ENCODE assay signal across 17 cellular contexts in genomic region chr4:6854098-6854744, GRCh38. TPM values are rescaled to one million over a fixed set of nuclear protein-coding genes. Genes with fewer than 3 reads are reported as not detected.
DNase-seq lines count a peak whose midpoint lies in the region; ATAC-seq, FAIRE-seq and TF ChIP-seq lines count a peak whose summit lies in the region.
"Had no signal": no experiment of that assay in that cellular context is flagged by ENCODE, and none has a peak within 500 bp of the region (broad histone marks: within the 10 kb centered on the region; RNA-seq: fewer than 3 reads in every experiment).

No MANE protein-coding gene starts in this region.

- no peak overlapping the region for H3K4me3 Mint-ChIP-seq in activated naive CD8-positive, alpha-beta T cell treated with anti-CD3 and anti-CD28 coated beads for 36 hours
- no peak overlapping the region for H3K4me3 Mint-ChIP-seq in activated naive CD8-positive, alpha-beta T cell treated with anti-CD3 and anti-CD28 coated beads, Interleukin-2, amount 50 U/mL, for 24 hours
- H3K4me3 Mint-ChIP-seq in astrocyte (ENCODE audit: unreplicated experiment), result no peak overlapping the region
- H3K4me3 Mint-ChIP-seq in stimulated activated memory B cell treated with anti-CD40 and anti-IgM and Interleukin-4, amounts not matched to agents 10 μg/mL and 1 μg/mL and 100 μg/mL, for 72 hours, result no peak overlapping the region

- DNase-seq in activated naive CD8-positive, alpha-beta T cell treated with anti-CD3 and anti-CD28 coated beads for 36 hours, result no peak
- no peak for DNase-seq in activated naive CD8-positive, alpha-beta T cell treated with anti-CD3 and anti-CD28 coated beads, Interleukin-2, amount 50 U/mL, for 24 hours
- peak; percentile 9 for DNase-seq in NCI-H1092 (lab: John Stamatoyannopoulos, UW)
- no peak for DNase-seq in astrocyte (ENCODE audit: low read depth)
- DNase-seq in NCI-H2171 treated with DMSO at 0.1 percent for 48 hours (lab: John Stamatoyannopoulos, UW), result no peak
- no peak for DNase-seq in NCI-H774 (lab: John Stamatoyannopoulos, UW)
- DNase-seq in mucosa of gallbladder (ENCODE audit: low spot score), result no peak
- DNase-seq: activated CD4-positive, alpha-beta T cell treated with anti-CD3 and anti-CD28 coated beads, Interleukin-2, amount 50 U/mL, for 48 hours; activated gamma-delta T cell; DND-41; heart right ventricle; occipital lobe; stimulated activated CD4-positive, alpha-beta T cell treated with anti-CD3 and anti-CD28 coated beads, Interleukin-15, amount 100 ng/mL, for 24 hours; stimulated activated CD8-positive, alpha-beta memory T cell treated with anti-CD3 and anti-CD28 coated beads, Interleukin-4, amount 100 ng/mL, for 48 hours; uterus had no signal

- FAIRE-seq in astrocyte (lab: Jason Lieb, UNC), result no peak

- H3K4me1 ChIP-seq in astrocyte (ENCODE audit: insufficient read depth, low read length), result peaks cover 5% of the 10 kb centered on the region

- peaks cover 10% of the 10 kb centered on the region for H3K9me3 Mint-ChIP-seq in activated naive CD8-positive, alpha-beta T cell treated with anti-CD3 and anti-CD28 coated beads for 36 hours
- peaks cover 4% of the 10 kb centered on the region for H3K9me3 Mint-ChIP-seq in activated naive CD8-positive, alpha-beta T cell treated with anti-CD3 and anti-CD28 coated beads, Interleukin-2, amount 50 U/mL, for 24 hours
- no peaks in the 10 kb centered on the region for H3K9me3 Mint-ChIP-seq in astrocyte (ENCODE audit: unreplicated experiment)
- peaks cover 2% of the 10 kb centered on the region for H3K9me3 Mint-ChIP-seq in stimulated activated memory B cell treated with anti-CD40 and anti-IgM and Interleukin-4, amounts not matched to agents 10 μg/mL and 1 μg/mL and 100 μg/mL, for 72 hours

- H3K4me1 Mint-ChIP-seq in activated naive CD8-positive, alpha-beta T cell treated with anti-CD3 and anti-CD28 coated beads for 36 hours, result peaks cover 29% of the 10 kb centered on the region
- H3K4me1 Mint-ChIP-seq in activated naive CD8-positive, alpha-beta T cell treated with anti-CD3 and anti-CD28 coated beads, Interleukin-2, amount 50 U/mL, for 24 hours, result peaks cover 31% of the 10 kb centered on the region
- peaks cover 16% of the 10 kb centered on the region for H3K4me1 Mint-ChIP-seq in astrocyte (ENCODE audit: low read depth, unreplicated experiment)
- peaks cover 31% of the 10 kb centered on the region for H3K4me1 Mint-ChIP-seq in stimulated activated memory B cell treated with anti-CD40 and anti-IgM and Interleukin-4, amounts not matched to agents 10 μg/mL and 1 μg/mL and 100 μg/mL, for 72 hours

- peaks cover 5% of the 10 kb centered on the region for H4K20me1 ChIP-seq in astrocyte (ENCODE audit: insufficient read depth, low read length)

- H3K9me3 ChIP-seq in astrocyte (ENCODE audit: insufficient read depth, low read depth, low read length), result no peaks in the 10 kb centered on the region
- H3K9me3 ChIP-seq: uterus had no signal

- peak overlapping the region; percentile 43 for H3K27ac Mint-ChIP-seq in activated naive CD8-positive, alpha-beta T cell treated with anti-CD3 and anti-CD28 coated beads for 36 hours
- no peak overlapping the region for H3K27ac Mint-ChIP-seq in activated naive CD8-positive, alpha-beta T cell treated with anti-CD3 and anti-CD28 coated beads, Interleukin-2, amount 50 U/mL, for 24 hours
- peak overlapping the region; percentile 34 for H3K27ac Mint-ChIP-seq in astrocyte (ENCODE audit: unreplicated experiment)
- peak overlapping the region; percentile 53 for H3K27ac Mint-ChIP-seq in stimulated activated memory B cell treated with anti-CD40 and anti-IgM and Interleukin-4, amounts not matched to agents 10 μg/mL and 1 μg/mL and 100 μg/mL, for 72 hours

- no peak overlapping the region for H3K9ac ChIP-seq in astrocyte (ENCODE audit: low read length)

- no peaks in the 10 kb centered on the region for H3K27me3 Mint-ChIP-seq in activated naive CD8-positive, alpha-beta T cell treated with anti-CD3 and anti-CD28 coated beads for 36 hours
- no peaks in the 10 kb centered on the region for H3K27me3 Mint-ChIP-seq in activated naive CD8-positive, alpha-beta T cell treated with anti-CD3 and anti-CD28 coated beads, Interleukin-2, amount 50 U/mL, for 24 hours
- H3K27me3 Mint-ChIP-seq in astrocyte (ENCODE audit: low read depth, unreplicated experiment), result no peaks in the 10 kb centered on the region
- H3K27me3 Mint-ChIP-seq in stimulated activated memory B cell treated with anti-CD40 and anti-IgM and Interleukin-4, amounts not matched to agents 10 μg/mL and 1 μg/mL and 100 μg/mL, for 72 hours, result no peaks in the 10 kb centered on the region

- no peak overlapping the region for H2AFZ ChIP-seq in astrocyte (ENCODE audit: low read depth, low read length)

- peaks cover 50% of the 10 kb centered on the region for H3K36me3 Mint-ChIP-seq in activated naive CD8-positive, alpha-beta T cell treated with anti-CD3 and anti-CD28 coated beads for 36 hours
- H3K36me3 Mint-ChIP-seq in activated naive CD8-positive, alpha-beta T cell treated with anti-CD3 and anti-CD28 coated beads, Interleukin-2, amount 50 U/mL, for 24 hours (ENCODE audit: low read depth), result peaks cover 51% of the 10 kb centered on the region
- H3K36me3 Mint-ChIP-seq in astrocyte (ENCODE audit: low read depth, unreplicated experiment), result peaks cover 26% of the 10 kb centered on the region
- H3K36me3 Mint-ChIP-seq in stimulated activated memory B cell treated with anti-CD40 and anti-IgM and Interleukin-4, amounts not matched to agents 10 μg/mL and 1 μg/mL and 100 μg/mL, for 72 hours, result peaks cover 36% of the 10 kb centered on the region

- H3K79me2 ChIP-seq in astrocyte (ENCODE audit: insufficient read depth, low read length), result peaks cover 2% of the 10 kb centered on the region

- no peak for TF ChIP-seq CTCF in astrocyte (IDR thresholded peaks at IDR 0.05; ENCODE audit: insufficient read depth, low read depth, low read length)

- no peak overlapping the region for H3K4me3 ChIP-seq in astrocyte (ENCODE audit: insufficient read depth, low read depth, low read length)
- H3K4me3 ChIP-seq: heart right ventricle, uterus had no signal

- no peak overlapping the region for H3K27ac ChIP-seq in astrocyte (ENCODE audit: low read depth, low read length)
- H3K27ac ChIP-seq: uterus had no signal

- no peak for ATAC-seq in activated naive CD8-positive, alpha-beta T cell treated with anti-CD3 and anti-CD28 coated beads, Interleukin-2, amount 50 U/mL, for 24 hours
- ATAC-seq in stimulated activated memory B cell treated with anti-CD40 and anti-IgM and Interleukin-4, amounts not matched to agents 10 μg/mL and 1 μg/mL and 100 μg/mL, for 72 hours, result peak; percentile 84
- ATAC-seq: Panc1 had no signal

- H3K27me3 ChIP-seq in astrocyte (ENCODE audit: insufficient read depth, low read length), result no peaks in the 10 kb centered on the region
- H3K27me3 ChIP-seq: heart right ventricle, uterus had no signal

- no peak overlapping the region for H3K4me2 ChIP-seq in astrocyte (ENCODE audit: low read length)

- H3K36me3 ChIP-seq in astrocyte (ENCODE audit: insufficient read depth, low read length), result peaks cover 9% of the 10 kb centered on the region
- H3K36me3 ChIP-seq: uterus had no signal

RNA-seq across cellular contexts. Expression of gene TBC1D14, which starts 55.4 kb away (rescaled TPM):
- 10 to 100 TPM; 38.4 to 39.3 TPM for total RNA-seq in activated naive CD8-positive, alpha-beta T cell treated with anti-CD3 and anti-CD28 coated beads for 36 hours
- total RNA-seq in astrocyte (25.8 and 30.4 TPM in 2 replicates), mucosa of gallbladder (37.1 TPM)
